Comparison of ENCODE assay signal across 1 cellular context in the genomic region with DNA sequence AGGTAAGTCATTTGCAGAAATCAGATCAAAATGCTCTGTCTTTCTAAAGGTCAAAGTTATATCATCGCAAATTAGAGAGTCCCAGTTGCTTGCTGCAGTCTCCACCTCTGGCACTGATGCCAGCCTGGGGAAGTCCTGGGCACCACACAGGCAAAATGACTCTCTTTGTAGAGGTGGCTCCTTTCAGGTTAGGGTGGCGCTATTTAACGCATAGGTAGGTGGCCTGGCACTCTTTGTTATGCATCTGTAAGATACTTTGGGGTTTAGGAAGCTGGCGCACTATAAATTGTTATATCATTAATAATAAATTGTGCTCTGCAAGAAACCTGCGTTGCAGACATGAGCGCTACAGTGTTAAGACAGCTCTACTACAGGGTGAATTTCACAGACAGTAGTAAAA.
TF ChIP-seq lines count a peak whose summit lies in the region.

No MANE protein-coding gene starts in this region.

TF ChIP-seq in WTC11, 78 proteins besides CTCF, POLR2A, EP300 and RAD21 (continued from another document):
- TF ChIP-seq, protein P1, sequence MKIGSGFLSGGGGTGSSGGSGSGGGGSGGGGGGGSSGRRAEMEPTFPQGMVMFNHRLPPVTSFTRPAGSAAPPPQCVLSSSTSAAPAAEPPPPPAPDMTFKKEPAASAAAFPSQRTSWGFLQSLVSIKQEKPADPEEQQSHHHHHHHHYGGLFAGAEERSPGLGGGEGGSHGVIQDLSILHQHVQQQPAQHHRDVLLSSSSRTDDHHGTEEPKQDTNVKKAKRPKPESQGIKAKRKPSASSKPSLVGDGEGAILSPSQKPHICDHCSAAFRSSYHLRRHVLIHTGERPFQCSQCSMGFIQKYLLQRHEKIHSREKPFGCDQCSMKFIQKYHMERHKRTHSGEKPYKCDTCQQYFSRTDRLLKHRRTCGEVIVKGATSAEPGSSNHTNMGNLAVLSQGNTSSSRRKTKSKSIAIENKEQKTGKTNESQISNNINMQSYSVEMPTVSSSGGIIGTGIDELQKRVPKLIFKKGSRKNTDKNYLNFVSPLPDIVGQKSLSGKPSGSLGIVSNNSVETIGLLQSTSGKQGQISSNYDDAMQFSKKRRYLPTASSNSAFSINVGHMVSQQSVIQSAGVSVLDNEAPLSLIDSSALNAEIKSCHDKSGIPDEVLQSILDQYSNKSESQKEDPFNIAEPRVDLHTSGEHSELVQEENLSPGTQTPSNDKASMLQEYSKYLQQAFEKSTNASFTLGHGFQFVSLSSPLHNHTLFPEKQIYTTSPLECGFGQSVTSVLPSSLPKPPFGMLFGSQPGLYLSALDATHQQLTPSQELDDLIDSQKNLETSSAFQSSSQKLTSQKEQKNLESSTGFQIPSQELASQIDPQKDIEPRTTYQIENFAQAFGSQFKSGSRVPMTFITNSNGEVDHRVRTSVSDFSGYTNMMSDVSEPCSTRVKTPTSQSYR (CRISPR knock-in tag; IDR thresholded peaks at IDR 0.05), result no peak
- TF ChIP-seq NFE2L1 (CRISPR knock-in tag; IDR thresholded peaks at IDR 0.05) (no peak), ATF6 (CRISPR knock-in tag; IDR thresholded peaks at IDR 0.05) (no peak), SOX15 (CRISPR knock-in tag; IDR thresholded peaks at IDR 0.05) (no peak), E2F5 (CRISPR knock-in tag; IDR thresholded peaks at IDR 0.05) (no peak), ETV6 (CRISPR knock-in tag; IDR thresholded peaks at IDR 0.05) (no peak)
- TF ChIP-seq, protein P2, sequence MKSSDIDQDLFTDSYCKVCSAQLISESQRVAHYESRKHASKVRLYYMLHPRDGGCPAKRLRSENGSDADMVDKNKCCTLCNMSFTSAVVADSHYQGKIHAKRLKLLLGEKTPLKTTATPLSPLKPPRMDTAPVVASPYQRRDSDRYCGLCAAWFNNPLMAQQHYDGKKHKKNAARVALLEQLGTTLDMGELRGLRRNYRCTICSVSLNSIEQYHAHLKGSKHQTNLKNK (CRISPR knock-in tag; IDR thresholded peaks at IDR 0.05), result no peak
- TF ChIP-seq, protein P3, sequence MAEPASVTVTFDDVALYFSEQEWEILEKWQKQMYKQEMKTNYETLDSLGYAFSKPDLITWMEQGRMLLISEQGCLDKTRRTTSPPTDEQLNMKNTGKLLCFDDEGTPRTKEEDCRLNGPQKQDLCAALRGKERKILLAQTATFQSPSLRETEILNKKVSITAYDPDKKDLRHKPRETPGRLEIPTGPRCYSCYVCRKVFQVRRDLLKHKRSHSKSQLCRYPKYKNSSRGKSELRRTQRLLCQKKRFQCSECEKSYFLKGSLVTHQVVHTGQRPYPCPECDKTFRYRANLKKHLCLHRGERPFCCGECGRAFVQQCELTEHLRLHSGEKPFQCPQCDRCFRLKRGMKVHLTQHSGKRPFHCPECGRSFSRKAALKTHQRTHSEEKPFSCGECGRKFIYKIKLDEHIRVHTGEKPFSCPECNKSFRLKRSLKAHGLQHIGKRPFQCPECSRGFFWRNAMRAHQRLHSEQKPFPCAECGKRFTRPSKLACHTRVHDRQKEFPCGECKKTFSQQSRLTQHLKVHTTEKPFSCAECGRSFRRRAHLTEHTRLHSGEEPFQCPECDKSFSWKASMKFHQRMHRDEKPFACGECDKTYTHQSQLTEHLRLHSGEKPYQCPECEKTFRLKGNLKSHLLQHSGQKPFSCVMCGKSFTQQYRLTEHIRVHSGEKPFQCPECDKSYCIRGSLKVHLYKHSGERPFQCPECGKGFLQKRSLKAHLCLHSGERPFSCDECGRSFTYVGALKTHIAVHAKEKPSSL (CRISPR knock-in tag; conservative IDR thresholded peaks at IDR 0.05), result no peak
